8 cellular contexts compared by ENCODE assay signal in genomic region chr3:129688310-129688895, GRCh38.
DNase-seq lines count a peak whose midpoint lies in the region; ATAC-seq and TF ChIP-seq lines count a peak whose summit lies in the region.

No MANE protein-coding gene starts in this region.

- H3K36me3 ChIP-seq in parathyroid adenoma (ENCODE audit: control insufficient read depth, insufficient read depth, low read length): no peaks in the 10 kb centered on the region

- intact Hi-C loops in left cardiac atrium (cut with DNase I): no loop called here

- ATAC-seq in left cardiac atrium: peak; percentile 78 to 84
- no peak for ATAC-seq in HG02678 (IDR thresholded peaks at IDR 0.05; ENCODE audit: unreplicated experiment)
- no peak for ATAC-seq in GM18505 (IDR thresholded peaks at IDR 0.05; ENCODE audit: unreplicated experiment)

- H2AFZ ChIP-seq in parathyroid adenoma: peak overlapping the region; percentile 40

- no peak for TF ChIP-seq POLR2A in GM18505 (IDR thresholded peaks at IDR 0.05; ENCODE audit: borderline replicate concordance, extremely low read depth, insufficient read depth, insufficient read length)

- no peak overlapping the region for H3K9ac ChIP-seq in parathyroid adenoma

- no peak for TF ChIP-seq CTCF in VCaP (conservative IDR thresholded peaks at IDR 0.05)
- no peak for TF ChIP-seq CTCF in parathyroid adenoma (IDR thresholded peaks at IDR 0.05)

- no peak overlapping the region for H3K4me3 ChIP-seq in parathyroid adenoma (ENCODE audit: low read depth, low read length)

- H3K79me2 ChIP-seq in parathyroid adenoma: peaks cover 4% of the 10 kb centered on the region

- H3K4me2 ChIP-seq in parathyroid adenoma (ENCODE audit: low read length): peak overlapping the region; percentile 39

- no peaks in the 10 kb centered on the region for H3K9me3 ChIP-seq in parathyroid adenoma (ENCODE audit: control insufficient read depth, low read length)

- DNase-seq in GM03348 (ENCODE audit: low spot score) (peak; percentile 40), left cardiac atrium (peak; percentile 83), HuH-7 (ENCODE audit: low spot score) (no peak), NCI-H446 (lab: John Stamatoyannopoulos, UW) (no peak)

- H3K27ac ChIP-seq in VCaP: peak overlapping the region; percentile 64
- H3K27ac ChIP-seq in parathyroid adenoma: no peak overlapping the region

- no peaks in the 10 kb centered on the region for H3K27me3 ChIP-seq in parathyroid adenoma (ENCODE audit: control insufficient read depth, insufficient read depth, low read length)

- peaks cover 17% of the 10 kb centered on the region for H3K4me1 ChIP-seq in parathyroid adenoma

Comparison
In these comparisons a context has a peak if more than half of its experiments do, and no peak if none do; other contexts are left out.
1. DNase-seq: peak in GM03348 (single experiment) and left cardiac atrium (single experiment); none in HuH-7 (single experiment) and NCI-H446 (0 of 2).
2. ATAC-seq: peak in left cardiac atrium (2 of 2); none in HG02678 (single experiment) and GM18505 (single experiment).